ENCODE assay signal across 28 cellular contexts in genomic region chr11:76944225-76944624, GRCh38.
"Had no signal": no experiment of that assay in that cellular context is flagged by ENCODE, and none has a peak within 500 bp of the region (broad histone marks: within the 10 kb centered on the region; RNA-seq: fewer than 3 reads in every experiment).

No MANE protein-coding gene starts in this region.

- FAIRE-seq: urothelium cell line had no signal

- H3K36me3 ChIP-seq: suprapubic skin, thoracic aorta, thyroid gland, transverse colon, upper lobe of left lung, upper lobe of right lung, uterus, vagina had no signal

- H3K9me3 ChIP-seq: suprapubic skin, testis, thyroid gland had no signal

- H3K36me3 Mint-ChIP-seq: stimulated activated effector memory CD8-positive, alpha-beta T cell treated with anti-CD3 and anti-CD28 coated beads, Interleukin-12 subunit alpha, Interleukin-12 subunit beta, amount 100 ng/mL, for 72 hours had no signal

- H3K27ac Mint-ChIP-seq: stimulated activated effector memory CD8-positive, alpha-beta T cell treated with anti-CD3 and anti-CD28 coated beads, Interleukin-12 subunit alpha, Interleukin-12 subunit beta, amount 100 ng/mL, for 72 hours; stimulated activated memory B cell treated with anti-CD40 and anti-IgM and Interleukin-4, amounts not matched to agents 10 μg/mL and 1 μg/mL and 100 μg/mL, for 72 hours; stimulated activated naive B cell treated with anti-CD40 and anti-IgM and Interleukin-4, amounts not matched to agents 10 μg/mL and 1 μg/mL and 100 μg/mL, for 72 hours; stimulated activated naive CD8-positive, alpha-beta T cell treated with anti-CD3 and anti-CD28 coated beads, Interleukin-15, amount 100 ng/mL, for 72 hours; stimulated activated naive CD8-positive, alpha-beta T cell treated with anti-CD3 and anti-CD28 coated beads, Interleukin-15, Interleukin-2, amounts not matched to agents 100 ng/mL and 50 ng/mL, for 24 hours; type B pancreatic cell had no signal

- DNase-seq: stimulated activated CD4-positive, alpha-beta T cell treated with anti-CD3 and anti-CD28 coated beads, Interleukin-2, amount 100 ng/mL, for 48 hours; stimulated activated CD4-positive, alpha-beta T cell treated with anti-CD3 and anti-CD28 coated beads, Interleukin-4, amount 100 ng/mL, for 24 hours; stimulated activated CD4-positive, alpha-beta T cell treated with anti-CD3 and anti-CD28 coated beads, Interleukin-4, amount 100 ng/mL, for 4 hours; stimulated activated CD8-positive, alpha-beta memory T cell treated with anti-CD3 and anti-CD28 coated beads, Interleukin-4, amount 100 ng/mL, for 48 hours; stimulated activated naive B cell treated with anti-CD40 and anti-IgM and Interleukin-4, amounts not matched to agents 10 μg/mL and 1 μg/mL and 100 μg/mL, for 72 hours; stimulated activated naive CD4-positive, alpha-beta T cell; stimulated activated naive CD4-positive, alpha-beta T cell treated with Interleukin-2 at 50 U/mL for 16 hours; stimulated activated naive CD8-positive, alpha-beta T cell treated with anti-CD3 and anti-CD28 coated beads, Interleukin-15, amount 100 ng/mL, for 72 hours; stimulated activated naive CD8-positive, alpha-beta T cell treated with anti-CD3 and anti-CD28 coated beads, Interleukin-15, Interleukin-2, amounts not matched to agents 100 U/mL and 50 U/mL, for 24 hours; stomach; substantia nigra; testis; thyroid gland; tibial artery; transverse colon; trophoblast cell; upper lobe of left lung; upper lobe of right lung; uterus had no signal

- H3K27ac ChIP-seq: stomach, suprapubic skin, testis, thoracic aorta, thyroid gland, tibial artery, tibial nerve, transverse colon, upper lobe of left lung, upper lobe of right lung, uterus, vagina had no signal

- H3K4me3 Mint-ChIP-seq: stimulated activated effector memory CD8-positive, alpha-beta T cell treated with anti-CD3 and anti-CD28 coated beads, Interleukin-12 subunit alpha, Interleukin-12 subunit beta, amount 100 ng/mL, for 72 hours; stimulated activated memory B cell treated with anti-CD40 and anti-IgM and Interleukin-4, amounts not matched to agents 10 μg/mL and 1 μg/mL and 100 μg/mL, for 72 hours; stimulated activated naive B cell treated with anti-CD40 and anti-IgM and Interleukin-4, amounts not matched to agents 10 μg/mL and 1 μg/mL and 100 μg/mL, for 72 hours; stimulated activated naive CD8-positive, alpha-beta T cell treated with anti-CD3 and anti-CD28 coated beads, Interleukin-15, amount 100 ng/mL, for 72 hours; stimulated activated naive CD8-positive, alpha-beta T cell treated with anti-CD3 and anti-CD28 coated beads, Interleukin-15, Interleukin-2, amounts not matched to agents 100 ng/mL and 50 ng/mL, for 24 hours; type B pancreatic cell had no signal

- H3K27me3 Mint-ChIP-seq: stimulated activated memory B cell treated with anti-CD40 and anti-IgM and Interleukin-4, amounts not matched to agents 10 μg/mL and 1 μg/mL and 100 μg/mL, for 72 hours; stimulated activated naive B cell treated with anti-CD40 and anti-IgM and Interleukin-4, amounts not matched to agents 10 μg/mL and 1 μg/mL and 100 μg/mL, for 72 hours; stimulated activated naive CD8-positive, alpha-beta T cell treated with anti-CD3 and anti-CD28 coated beads, Interleukin-15, amount 100 ng/mL, for 72 hours; stimulated activated naive CD8-positive, alpha-beta T cell treated with anti-CD3 and anti-CD28 coated beads, Interleukin-15, Interleukin-2, amounts not matched to agents 100 ng/mL and 50 ng/mL, for 24 hours; type B pancreatic cell had no signal

- H3K27me3 ChIP-seq: stomach, suprapubic skin, testis, thyroid gland, tibial artery, tibial nerve, transverse colon, upper lobe of left lung, upper lobe of right lung, uterus, vagina had no signal

- H3K4me1 Mint-ChIP-seq: stimulated activated memory B cell treated with anti-CD40 and anti-IgM and Interleukin-4, amounts not matched to agents 10 μg/mL and 1 μg/mL and 100 μg/mL, for 72 hours had no signal

- H3K4me3 ChIP-seq: stomach, suprapubic skin, testis, thoracic aorta, thyroid gland, tibial artery, tibial nerve, transverse colon, upper lobe of left lung, upper lobe of right lung, uterus, vagina had no signal

- ATAC-seq: stimulated activated effector memory CD8-positive, alpha-beta T cell treated with anti-CD3 and anti-CD28 coated beads, Interleukin-12 subunit alpha, Interleukin-12 subunit beta, amount 100 ng/mL, for 72 hours; stimulated activated memory B cell treated with anti-CD40 and anti-IgM and Interleukin-4, amounts not matched to agents 10 μg/mL and 1 μg/mL and 100 μg/mL, for 72 hours; stimulated activated naive B cell treated with anti-CD40 and anti-IgM and Interleukin-4, amounts not matched to agents 10 μg/mL and 1 μg/mL and 100 μg/mL, for 72 hours; stimulated activated naive CD8-positive, alpha-beta T cell treated with anti-CD3 and anti-CD28 coated beads, Interleukin-15, amount 100 ng/mL, for 72 hours; stimulated activated naive CD8-positive, alpha-beta T cell treated with anti-CD3 and anti-CD28 coated beads, Interleukin-15, Interleukin-2, amounts not matched to agents 100 U/mL and 50 U/mL, for 24 hours; upper lobe of right lung had no signal

- H3K4me1 ChIP-seq: stomach, suprapubic skin, testis, thyroid gland, tibial artery, tibial nerve, transverse colon, upper lobe of left lung, upper lobe of right lung, uterus, vagina had no signal
